10 cellular contexts compared by ENCODE assay signal in genomic region chr9:18438300-18438925, GRCh38. TPM values are rescaled to one million over a fixed set of nuclear protein-coding genes. Genes with fewer than 3 reads are reported as not detected.
DNase-seq lines count a peak whose midpoint lies in the region; TF ChIP-seq lines count a peak whose summit lies in the region.
"Had no signal": no experiment of that assay in that cellular context is flagged by ENCODE, and none has a peak within 500 bp of the region (broad histone marks: within the 10 kb centered on the region; RNA-seq: fewer than 3 reads in every experiment).

No MANE protein-coding gene starts in this region.

- peak overlapping the region; percentile 71 for H2AFZ ChIP-seq in fibroblast of lung (ENCODE audit: low read length)

- no peaks in the 10 kb centered on the region for H4K20me1 ChIP-seq in fibroblast of lung (ENCODE audit: control insufficient read depth, extremely low read depth, insufficient read depth, low read length)
- H4K20me1 ChIP-seq: BLaER1 treated with 17β-estradiol and CSF1 and Interleukin-3, amounts not matched to agents 10 nM and 100 nM had no signal

- H3K27me3 ChIP-seq in fibroblast of lung (ENCODE audit: control insufficient read depth, insufficient read depth, low read length) (no peaks in the 10 kb centered on the region), mucosa of stomach (ENCODE audit: control insufficient read depth, insufficient read depth, low read length) (no peaks in the 10 kb centered on the region), vagina (no peaks in the 10 kb centered on the region)

- H3K9me3 ChIP-seq in fibroblast of lung (ENCODE audit: control insufficient read depth, insufficient read depth, low read depth, low read length) (no peaks in the 10 kb centered on the region), mucosa of stomach (ENCODE audit: control insufficient read depth, low read length) (no peaks in the 10 kb centered on the region), vagina (no peaks in the 10 kb centered on the region)
- H3K9me3 ChIP-seq: BLaER1 treated with 17β-estradiol and CSF1 and Interleukin-3, amounts not matched to agents 10 nM and 100 nM had no signal

- H3K27ac ChIP-seq in fibroblast of lung (ENCODE audit: insufficient read depth, low read length) (peak overlapping the region; percentile 60), vagina (peak overlapping the region; percentile 71)
- H3K27ac ChIP-seq: BLaER1 treated with 17β-estradiol and CSF1 and Interleukin-3, amounts not matched to agents 10 nM and 100 nM had no signal

- H3K4me1 ChIP-seq in fibroblast of lung (ENCODE audit: control insufficient read depth, extremely low read depth, insufficient read depth, low read length) (peaks cover 9% of the 10 kb centered on the region), mucosa of stomach (ENCODE audit: control insufficient read depth, insufficient read depth, low read length) (peaks cover 15% of the 10 kb centered on the region), vagina (peaks cover 24% of the 10 kb centered on the region)
- H3K4me1 ChIP-seq: BLaER1 treated with 17β-estradiol and CSF1 and Interleukin-3, amounts not matched to agents 10 nM and 100 nM had no signal

- in situ Hi-C loops in ACHN (cut with HindIII; ENCODE audit: low pct_ligation_motif_present, low pct_unique_long_range_greater_than_20kb, low sequenced_read_pairs), result no loop called here

- H3K9ac ChIP-seq in fibroblast of lung (ENCODE audit: insufficient read depth, low read length), result peak overlapping the region; percentile 25
- H3K9ac ChIP-seq in mucosa of stomach (ENCODE audit: low read length), result peak overlapping the region; percentile 40
- H3K9ac ChIP-seq: BLaER1 treated with 17β-estradiol and CSF1 and Interleukin-3, amounts not matched to agents 10 nM and 100 nM had no signal

- H3K4me3 ChIP-seq in fibroblast of lung (replicated peaks in 1 of 4; ENCODE audit: control extremely low read depth in 1 of 4, insufficient read depth in 1 of 4, low read depth in 3 of 4, low read length in 4 of 4), result peak overlapping the region; percentile 20 to 52 (median 41)
- H3K4me3 ChIP-seq in mucosa of stomach (ENCODE audit: low read length), result peak overlapping the region; percentile 18
- peak overlapping the region; percentile 45 to 50 for H3K4me3 ChIP-seq in vagina
- H3K4me3 ChIP-seq: BLaER1 treated with 17β-estradiol and CSF1 and Interleukin-3, amounts not matched to agents 10 nM and 100 nM had no signal

- H3K36me3 ChIP-seq in fibroblast of lung (ENCODE audit: control insufficient read depth, insufficient read depth, low read length), result no peaks in the 10 kb centered on the region
- no peaks in the 10 kb centered on the region for H3K36me3 ChIP-seq in mucosa of stomach (ENCODE audit: control insufficient read depth, insufficient read depth, low read length)
- no peaks in the 10 kb centered on the region for H3K36me3 ChIP-seq in vagina
- H3K36me3 ChIP-seq: BLaER1 treated with 17β-estradiol and CSF1 and Interleukin-3, amounts not matched to agents 10 nM and 100 nM had no signal

- peak; percentile 2 for DNase-seq in NCI-H82 (lab: John Stamatoyannopoulos, UW)
- no peak for DNase-seq in NCI-H82 treated with DMSO at 0.1 percent for 48 hours (lab: John Stamatoyannopoulos, UW; ENCODE audit: unreplicated experiment)
- peak; percentile 56 to 64 for DNase-seq in fibroblast of lung (ENCODE audit: low read depth in 2 of 2)
- DNase-seq in vagina (ENCODE audit: extremely low spot score in 2 of 2), result no peak
- no peak for DNase-seq in D341Med (ENCODE audit: low spot score)
- no peak for DNase-seq in ACHN
- no peak for DNase-seq in activated CD4-positive, alpha-beta T cell treated with anti-CD3 and anti-CD28 coated beads for 1 hour
- DNase-seq: activated CD4-positive, alpha-beta T cell treated with anti-CD3 and anti-CD28 coated beads, Interleukin-2, amount 10 ng/mL, durations not matched to agents 24 days and 14 days had no signal

- H3K79me2 ChIP-seq in fibroblast of lung (ENCODE audit: control insufficient read depth, insufficient read depth, low read length), result no peaks in the 10 kb centered on the region

- TF ChIP-seq POLR2A in vagina (IDR thresholded peaks at IDR 0.05), result no peak

- TF ChIP-seq CTCF in fibroblast of lung (conservative IDR thresholded peaks at IDR 0.05 in 1 of 2, IDR thresholded peaks at IDR 0.05 in 1 of 2; ENCODE audit: low read depth in 1 of 2, low read length in 2 of 2) (peak; percentile 31 to 43), vagina (IDR thresholded peaks at IDR 0.05) (peak in 1 of 3 experiments; percentile 30)

- intact Hi-C loops in vagina (cut with DNase I), result loop anchor here (10.0 kb wide), 2 partner anchors 184 to 426 kb away; no protein-coding TSS in a partner anchor

- peak overlapping the region; percentile 67 for H3K4me2 ChIP-seq in fibroblast of lung (ENCODE audit: extremely low read depth, insufficient read depth, low read length)
- H3K4me2 ChIP-seq: BLaER1 treated with 17β-estradiol and CSF1 and Interleukin-3, amounts not matched to agents 10 nM and 100 nM had no signal

RNA-seq across cellular contexts. Expression of gene ADAMTSL1, which starts 35.5 kb away (rescaled TPM):
- total RNA-seq in fibroblast of lung, result 11.6 and 27.9 TPM in 2 replicates
- polyA plus RNA-seq in fibroblast of lung, result 19.3 and 48.4 TPM in 2 replicates
- polyA plus RNA-seq in fibroblast of lung (2012), result 12.5 and 30.9 TPM in 2 replicates
- polyA minus RNA-seq in fibroblast of lung (ENCODE audit: low replicate concordance), result 36.2 and 101 TPM in 2 replicates
- total RNA-seq in vagina, result 8.1 TPM
- total RNA-seq: activated CD4-positive, alpha-beta T cell treated with anti-CD3 and anti-CD28 coated beads, Interleukin-2, amount 10 ng/mL, durations not matched to agents 24 days and 14 days had no signal

Comparison
In these comparisons a context has a peak if more than half of its experiments do, and no peak if none do; other contexts are left out.
1. DNase-seq: peak in NCI-H82 (single experiment) and fibroblast of lung (2 of 2); none in NCI-H82 treated with DMSO at 0.1 percent for 48 hours (single experiment), vagina (0 of 2), D341Med (single experiment), ACHN (single experiment) and activated CD4-positive, alpha-beta T cell treated with anti-CD3 and anti-CD28 coated beads for 1 hour (single experiment).
2. Peak in every context shown above with its lines, with median percentiles within 50 percentile points of each other: H3K4me3 ChIP-seq.